In the genomic region with DNA sequence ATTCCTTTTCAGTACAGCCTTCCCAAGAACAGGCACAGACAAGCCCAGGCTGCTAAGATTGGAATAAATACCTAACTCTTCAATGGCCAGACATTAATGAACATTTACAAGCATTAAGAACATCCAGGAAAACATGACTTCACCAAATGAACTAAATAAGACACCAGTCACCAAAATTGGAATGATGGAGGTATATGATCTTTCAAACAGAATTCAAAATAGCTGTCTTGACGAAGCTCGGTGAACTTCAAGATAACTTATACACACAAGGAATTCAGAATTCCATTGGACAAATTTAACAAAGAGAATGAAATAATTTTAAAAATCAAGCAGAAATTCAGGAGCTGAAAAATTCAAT, we compare ENCODE assay signal across 11 cellular contexts. TPM values are rescaled to one million over a fixed set of nuclear protein-coding genes. Genes with fewer than 3 reads are reported as not detected.
A peak's percentile ranks its signal among the peaks of the same experiment; 100 is the strongest.
DNase-seq lines count a peak whose midpoint lies in the region; ATAC-seq, FAIRE-seq and TF ChIP-seq lines count a peak whose summit lies in the region.
"Had no signal": no experiment of that assay in that cellular context is flagged by ENCODE, and none has a peak within 500 bp of the region (broad histone marks: within the 10 kb centered on the region; RNA-seq: fewer than 3 reads in every experiment).

No MANE protein-coding gene starts in this region.

- no peak overlapping the region for H3K9ac ChIP-seq in endothelial cell of umbilical vein (replicated peaks; ENCODE audit: extremely low read depth, insufficient read depth, low read length)

- POLR2A ChIA-PET in Panc1 (lab: Charles Lee) (interaction anchor here (0.6 kb wide), 1 partner anchor 526 kb away, joined by 3 read pairs; no protein-coding TSS in a partner anchor), endothelial cell of umbilical vein (lab: Charles Lee) (no interaction called here)

- H3K9me3 ChIP-seq in Panc1 (ENCODE audit: control insufficient read depth, insufficient read depth, low read depth, low read length) (no peaks in the 10 kb centered on the region), endothelial cell of umbilical vein (replicated peaks; ENCODE audit: control insufficient read depth, insufficient read depth, low read length) (no peaks in the 10 kb centered on the region), gastrocnemius medialis (no peaks in the 10 kb centered on the region)
- H3K9me3 ChIP-seq: neutrophil, SJSA1, vagina had no signal

- CTCF ChIA-PET in Panc1 (lab: Charles Lee): no interaction called here
- CTCF ChIA-PET in endothelial cell of umbilical vein (lab: Charles Lee): interaction anchor here (0.6 to 11.4 kb wide), 15 partner anchors 10 to 1099 kb away, joined by 3 to 144 read pairs (median 3); a partner anchor contains a TSS

- no peaks in the 10 kb centered on the region for H3K9me1 ChIP-seq in endothelial cell of umbilical vein (replicated peaks; ENCODE audit: control insufficient read depth, extremely low read depth, insufficient read depth, low read length)

- BruUV-seq in Panc1 (replicated peaks; lab: Mats Ljungman, UMichigan) (no TSS peak), endothelial cell of umbilical vein (replicated peaks; lab: Mats Ljungman, UMichigan) (TSS peak; percentile 60)

- no peaks in the 10 kb centered on the region for H3K79me2 ChIP-seq in endothelial cell of umbilical vein (ENCODE audit: control insufficient read depth, insufficient read depth, low read length)

- H3K4me1 ChIP-seq in Panc1 (ENCODE audit: control insufficient read depth, insufficient read depth, low read length) (no peaks in the 10 kb centered on the region), endothelial cell of umbilical vein (ENCODE audit: control insufficient read depth, extremely low read depth, insufficient read depth, low read length) (no peaks in the 10 kb centered on the region), gastrocnemius medialis (peaks cover 0 to 6% of the 10 kb centered on the region in 2 donors)
- H3K4me1 ChIP-seq: SJSA1 had no signal

- H3K27me3 ChIP-seq in Panc1 (ENCODE audit: control insufficient read depth, insufficient read depth, low read length) (no peaks in the 10 kb centered on the region), endothelial cell of umbilical vein (ENCODE audit: control insufficient read depth in 2 of 2, insufficient read depth in 2 of 2, low read length in 2 of 2) (peaks cover 0 to 3% of the 10 kb centered on the region in 2 experiments), gastrocnemius medialis (no peaks in the 10 kb centered on the region)
- H3K27me3 ChIP-seq: SJSA1, vagina had no signal

- DNase-seq in GM19239 (ENCODE audit: insufficient read length, low spot score): no peak
- DNase-seq in Panc1 (ENCODE audit: low read depth, low spot score): no peak
- no peak for DNase-seq in endothelial cell of umbilical vein (ENCODE audit: low read depth, low spot score)
- DNase-seq in gastrocnemius medialis: no peak
- DNase-seq in NK-92 (lab: John Stamatoyannopoulos, UW; ENCODE audit: unreplicated experiment): no peak
- DNase-seq in NCI-H2227 treated with DMSO at 0.1 percent for 48 hours (lab: John Stamatoyannopoulos, UW): no peak
- DNase-seq in GM19238 (ENCODE audit: insufficient read length, low spot score): no peak

- H3K27ac ChIP-seq in Panc1 (ENCODE audit: low read length) (no peak overlapping the region), endothelial cell of umbilical vein (ENCODE audit: insufficient read depth, low read depth, low read length) (no peak overlapping the region), gastrocnemius medialis (peak overlapping the region; percentile 13 to 67 (median 42))
- H3K27ac ChIP-seq: neutrophil, SJSA1, vagina had no signal

- peak; percentile 93 for FAIRE-seq in GM19239 (lab: Jason Lieb, UNC)
- FAIRE-seq in endothelial cell of umbilical vein (lab: Jason Lieb, UNC): peak; percentile 81

- intact Hi-C loops in Panc1 (cut with micrococcal nuclease; ENCODE audit: unreplicated experiment): loop anchor here (10.0 kb wide), 1 partner anchor 304 kb away; no protein-coding TSS in a partner anchor
- intact Hi-C loops in endothelial cell of umbilical vein (cut with micrococcal nuclease): loop anchor here (1.0 to 10.0 kb wide), 8 partner anchors 181 to 732 kb away; a partner anchor contains a TSS
- intact Hi-C loops in gastrocnemius medialis (cut with DNase I; ENCODE audit: low total_unique reads): loop anchor here (2.0 to 5.0 kb wide), 2 partner anchors 151 to 182 kb away; a partner anchor contains a TSS

- ATAC-seq in Panc1: no peak
- ATAC-seq in gastrocnemius medialis: no peak

- in situ Hi-C loops in Panc1 (cut with HindIII; ENCODE audit: low pct_unique_long_range_greater_than_20kb, low sequenced_read_pairs): no loop called here
- in situ Hi-C loops in gastrocnemius medialis (cut with MboI; ENCODE audit: low sequenced_read_pairs in 4 of 4): no loop called here

- dilution Hi-C loops in endothelial cell of umbilical vein (cut with MboI; ENCODE audit: extremely low pct_ligation_motif_present, low sequenced_read_pairs): no loop called here

- H3K36me3 ChIP-seq in Panc1 (ENCODE audit: control insufficient read depth, insufficient read depth, low read length): no peaks in the 10 kb centered on the region
- H3K36me3 ChIP-seq in endothelial cell of umbilical vein (ENCODE audit: control insufficient read depth in 2 of 2, extremely low read depth in 1 of 2, insufficient read depth in 2 of 2, low read length in 2 of 2): no peaks in the 10 kb centered on the region
- H3K36me3 ChIP-seq in gastrocnemius medialis: no peaks in the 10 kb centered on the region
- H3K36me3 ChIP-seq: neutrophil, SJSA1, vagina had no signal

- H3K4me2 ChIP-seq in endothelial cell of umbilical vein (ENCODE audit: insufficient read depth, low read length): no peak overlapping the region

- H3K4me3 ChIP-seq in Panc1 (ENCODE audit: low read depth in 2 of 2, low read length in 2 of 2): no peak overlapping the region
- no peak overlapping the region for H3K4me3 ChIP-seq in endothelial cell of umbilical vein (replicated peaks in 1 of 3; ENCODE audit: insufficient read depth in 1 of 3, low read depth in 1 of 3, low read length in 3 of 3)
- H3K4me3 ChIP-seq in gastrocnemius medialis: no peak overlapping the region
- H3K4me3 ChIP-seq: SJSA1, vagina had no signal

- H4K20me1 ChIP-seq in endothelial cell of umbilical vein (replicated peaks; ENCODE audit: control insufficient read depth, extremely low read depth, insufficient read depth, low read length): no peaks in the 10 kb centered on the region

- TF ChIP-seq CTCF in Panc1 (IDR thresholded peaks at IDR 0.05) (peak; percentile 49; the same call in 1 of the 2 replicates), endothelial cell of umbilical vein (IDR thresholded peaks at IDR 0.05; ENCODE audit: extremely low read depth in 1 of 2, insufficient read depth in 1 of 2, low read depth in 1 of 2, low read length in 2 of 2) (no peak), gastrocnemius medialis (IDR thresholded peaks at IDR 0.05 in 4 of 5, conservative IDR thresholded peaks at IDR 0.05 in 1 of 5) (no peak)

- H2AFZ ChIP-seq in endothelial cell of umbilical vein (ENCODE audit: low read depth, low read length): no peak overlapping the region

- no peak for TF ChIP-seq POLR2A in endothelial cell of umbilical vein (IDR thresholded peaks at IDR 0.05; ENCODE audit: low read depth, low read length)
- TF ChIP-seq POLR2A in gastrocnemius medialis (IDR thresholded peaks at IDR 0.05): no peak

TF ChIP-seq in endothelial cell of umbilical vein, 7 proteins besides CTCF, POLR2A, EP300 and RAD21:
- TF ChIP-seq GATA2 (IDR thresholded peaks at IDR 0.05; ENCODE audit: insufficient read depth, insufficient read length, low read depth, low read length) (no peak), JUN (IDR thresholded peaks at IDR 0.05; ENCODE audit: borderline replicate concordance, insufficient read depth, insufficient read length, low read depth) (no peak), POLR2AphosphoS5 (IDR thresholded peaks at IDR 0.05; ENCODE audit: insufficient read depth, low read depth, low read length) (no peak), MYC (IDR thresholded peaks at IDR 0.05; ENCODE audit: low read depth, low read length) (no peak), FOS (IDR thresholded peaks at IDR 0.05; ENCODE audit: borderline replicate concordance, insufficient read depth, low read length) (no peak), EZH2 (IDR thresholded peaks at IDR 0.05; ENCODE audit: borderline replicate concordance, low read depth, low read length, severe bottlenecking) (no peak)
- TF ChIP-seq, protein P1, sequence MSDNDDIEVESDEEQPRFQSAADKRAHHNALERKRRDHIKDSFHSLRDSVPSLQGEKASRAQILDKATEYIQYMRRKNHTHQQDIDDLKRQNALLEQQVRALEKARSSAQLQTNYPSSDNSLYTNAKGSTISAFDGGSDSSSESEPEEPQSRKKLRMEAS (IDR thresholded peaks at IDR 0.05; ENCODE audit: insufficient read depth, insufficient read length): no peak

RNA-seq across cellular contexts. Expression of a gene that starts 16.4 kb away (rescaled TPM):
- total RNA-seq in Panc1 (2021; ENCODE audit: unreplicated experiment) (48.8 TPM), endothelial cell of umbilical vein (35.2 and 48.9 TPM in 2 replicates), gastrocnemius medialis (10 to 100 TPM in 2 of 4 donors, 1 to 10 TPM in 2; 5.0 to 15.0 (median 10.5) TPM)
- 16.1 TPM for polyA plus RNA-seq in Panc1 (2012; ENCODE audit: insufficient read length)
- 27.5 and 29.8 TPM in 2 replicates for polyA plus RNA-seq in endothelial cell of umbilical vein
- polyA plus RNA-seq in endothelial cell of umbilical vein (2011; cell fraction: cytosol; rRNA removed): 29.5 and 35.5 TPM in 2 replicates
- 32.8 and 44.8 TPM in 2 replicates for polyA plus RNA-seq in endothelial cell of umbilical vein (2011; cell fraction: nucleus; rRNA removed)
- 38.0 and 45.5 TPM in 2 replicates for polyA plus RNA-seq in endothelial cell of umbilical vein (2012)
- polyA minus RNA-seq in endothelial cell of umbilical vein: 36.5 and 45.6 TPM in 2 replicates
- 12.7 TPM for polyA minus RNA-seq in endothelial cell of umbilical vein (2011; cell fraction: cytosol; rRNA and poly(A)+ RNA removed)
- 49.6 and 67.8 TPM in 2 replicates for polyA minus RNA-seq in endothelial cell of umbilical vein (2011; cell fraction: nucleus; rRNA and poly(A)+ RNA removed)

RNA-seq across cellular contexts. Expression of a gene that starts 54.9 kb away (rescaled TPM):
- total RNA-seq in Panc1 (2021; ENCODE audit: unreplicated experiment) (0.85 TPM), endothelial cell of umbilical vein (0.09 TPM in 1 of 2 replicates, not detected in the other), gastrocnemius medialis (under 1 TPM in 3 of 4 donors, not detected in 1; 0.07 to 0.22 (median 0.20) TPM)
- polyA plus RNA-seq in Panc1 (2012; ENCODE audit: insufficient read length): 0.04 TPM
- polyA plus RNA-seq in endothelial cell of umbilical vein: 0.02 and 0.03 TPM in 2 replicates
- 0.01 TPM in 1 of 2 replicates, not detected in the other for polyA plus RNA-seq in endothelial cell of umbilical vein (2011; cell fraction: cytosol; rRNA removed)
- 0.03 TPM in 1 of 2 replicates, not detected in the other for polyA plus RNA-seq in endothelial cell of umbilical vein (2011; cell fraction: nucleus; rRNA removed)
- polyA plus RNA-seq in endothelial cell of umbilical vein (2012): not detected in 2 replicates
- 0.02 and 0.12 TPM in 2 replicates for polyA minus RNA-seq in endothelial cell of umbilical vein
- 2.3 TPM for polyA minus RNA-seq in endothelial cell of umbilical vein (2011; cell fraction: cytosol; rRNA and poly(A)+ RNA removed)
- 0.10 and 0.24 TPM in 2 replicates for polyA minus RNA-seq in endothelial cell of umbilical vein (2011; cell fraction: nucleus; rRNA and poly(A)+ RNA removed)
- total RNA-seq: OCI-LY7 had no signal

Comparison
In these comparisons a context has a peak if more than half of its experiments do, and no peak if none do; other contexts are left out.
1. H3K27ac ChIP-seq: peak in gastrocnemius medialis (4 of 4); none in Panc1 (single experiment) and endothelial cell of umbilical vein (single experiment).